ENCODE assay signal across 8 cellular contexts in genomic region chr6:117602899-117603588, GRCh38. TPM values are rescaled to one million over a fixed set of nuclear protein-coding genes. Genes with fewer than 3 reads are reported as not detected.
DNase-seq lines count a peak whose midpoint lies in the region; ATAC-seq and TF ChIP-seq lines count a peak whose summit lies in the region.

No MANE protein-coding gene starts in this region.

- H3K9ac ChIP-seq in MM.1S (ENCODE audit: low read length): peak overlapping the region; percentile 90
- H3K9ac ChIP-seq in duodenal mucosa (ENCODE audit: low read depth in 1 of 2, low read length in 2 of 2): peak overlapping the region; percentile 77 to 92
- peak overlapping the region; percentile 92 for H3K9ac ChIP-seq in neural cell (ENCODE audit: low read length)

- peaks cover 6% of the 10 kb centered on the region for H3K36me3 Mint-ChIP-seq in CD4-positive, CD25-positive, alpha-beta regulatory T cell

- peaks cover 11 to 46% (median 34%) of the 10 kb centered on the region in 4 donors for H3K4me1 Mint-ChIP-seq in CD4-positive, CD25-positive, alpha-beta regulatory T cell

- H2AFZ ChIP-seq in MM.1S (ENCODE audit: low read length) (peak overlapping the region; percentile 91), neural cell (ENCODE audit: low read depth, low read length) (peak overlapping the region; percentile 99)

- peak overlapping the region; percentile 94 to 99 (median 97) for H3K27ac Mint-ChIP-seq in CD4-positive, CD25-positive, alpha-beta regulatory T cell

- no peak for ATAC-seq in CD4-positive, CD25-positive, alpha-beta regulatory T cell (ENCODE audit: low read depth in 2 of 2)

- H3K9me2 ChIP-seq in MM.1S (replicated peaks; ENCODE audit: insufficient read depth, low read length): no peaks in the 10 kb centered on the region
- no peaks in the 10 kb centered on the region for H3K9me2 ChIP-seq in neural cell (ENCODE audit: insufficient read depth, low read length)

- no peaks in the 10 kb centered on the region for H3K9me3 Mint-ChIP-seq in CD4-positive, CD25-positive, alpha-beta regulatory T cell

- H3K27ac ChIP-seq in CD4-positive, CD25-positive, alpha-beta regulatory T cell (ENCODE audit: insufficient read depth, low read length, poor library complexity, severe bottlenecking): peak overlapping the region; percentile 82
- H3K27ac ChIP-seq in MM.1S (ENCODE audit: low read length): peak overlapping the region; percentile 86; the same call in 1 of the 2 replicates
- peak overlapping the region; percentile 83 for H3K27ac ChIP-seq in duodenal mucosa (ENCODE audit: low read depth, low read length)
- H3K27ac ChIP-seq in neural cell (ENCODE audit: low read length): peak overlapping the region; percentile 95

- peaks cover 3% of the 10 kb centered on the region for H3K27me3 ChIP-seq in CD4-positive, CD25-positive, alpha-beta regulatory T cell (ENCODE audit: control insufficient read depth, insufficient read depth, low read length)
- no peaks in the 10 kb centered on the region for H3K27me3 ChIP-seq in MM.1S (replicated peaks; ENCODE audit: insufficient read depth, low read length)
- H3K27me3 ChIP-seq in duodenal mucosa (ENCODE audit: control insufficient read depth in 1 of 2, insufficient read depth in 2 of 2, low read length in 2 of 2): no peaks in the 10 kb centered on the region
- H3K27me3 ChIP-seq in neural cell (ENCODE audit: insufficient read depth, low read depth, low read length): no peaks in the 10 kb centered on the region

- TF ChIP-seq CTCF in MM.1S (IDR thresholded peaks at IDR 0.05; ENCODE audit: low read length): no peak
- TF ChIP-seq CTCF in neural cell (IDR thresholded peaks at IDR 0.05; ENCODE audit: poor library complexity, severe bottlenecking): no peak

- H3F3A ChIP-seq in MM.1S (ENCODE audit: insufficient read depth, low read length) (peaks cover 10% of the 10 kb centered on the region), neural cell (ENCODE audit: insufficient read depth, low read length, poor library complexity, severe bottlenecking) (no peaks in the 10 kb centered on the region)

- no peak for TF ChIP-seq RAD21 in neural cell (conservative IDR thresholded peaks at IDR 0.05)

- peak overlapping the region; percentile 90 for H3K4me2 ChIP-seq in MM.1S (ENCODE audit: low read depth, low read length)
- peak overlapping the region; percentile 66 for H3K4me2 ChIP-seq in neural cell (ENCODE audit: low read length)

- H4K20me1 ChIP-seq in MM.1S (ENCODE audit: insufficient read depth, low read length) (no peaks in the 10 kb centered on the region), neural cell (ENCODE audit: insufficient read depth) (no peaks in the 10 kb centered on the region)

- no peak for TF ChIP-seq EP300 in neural cell (conservative IDR thresholded peaks at IDR 0.05; ENCODE audit: poor library complexity, severe bottlenecking)

- peaks cover 5% of the 10 kb centered on the region for H3K36me3 ChIP-seq in CD4-positive, CD25-positive, alpha-beta regulatory T cell (ENCODE audit: control insufficient read depth, insufficient read depth, low read length)
- H3K36me3 ChIP-seq in MM.1S (replicated peaks; ENCODE audit: insufficient read depth, low read length): no peaks in the 10 kb centered on the region
- peaks cover 0 to 3% of the 10 kb centered on the region in 2 donors for H3K36me3 ChIP-seq in duodenal mucosa (ENCODE audit: control insufficient read depth in 1 of 2, insufficient read depth in 2 of 2, low read length in 2 of 2)
- H3K36me3 ChIP-seq in neural cell (ENCODE audit: insufficient read depth, low read length): no peaks in the 10 kb centered on the region

- no peak for DNase-seq in CD4-positive, CD25-positive, alpha-beta regulatory T cell
- no peak for DNase-seq in MM.1S
- DNase-seq in HT-29 (ENCODE audit: low spot score): no peak
- DNase-seq in D341Med (ENCODE audit: low spot score): no peak
- DNase-seq in activated gamma-delta T cell (lab: John Stamatoyannopoulos, UW): no peak
- DNase-seq in NCI-H146 (lab: John Stamatoyannopoulos, UW): no peak

- peak overlapping the region; percentile 94 to 99 (median 99) for H3K4me3 Mint-ChIP-seq in CD4-positive, CD25-positive, alpha-beta regulatory T cell

- no peaks in the 10 kb centered on the region for H3K9me3 ChIP-seq in CD4-positive, CD25-positive, alpha-beta regulatory T cell (ENCODE audit: control insufficient read depth in 2 of 2, low read length in 2 of 2)
- H3K9me3 ChIP-seq in MM.1S (replicated peaks; ENCODE audit: insufficient read depth, low read length): no peaks in the 10 kb centered on the region
- H3K9me3 ChIP-seq in duodenal mucosa (ENCODE audit: control insufficient read depth in 1 of 2, low read length in 2 of 2): no peaks in the 10 kb centered on the region
- H3K9me3 ChIP-seq in neural cell (ENCODE audit: low read length): no peaks in the 10 kb centered on the region

- H3K4me3 ChIP-seq in CD4-positive, CD25-positive, alpha-beta regulatory T cell (ENCODE audit: low read depth, low read length): peak overlapping the region; percentile 97
- H3K4me3 ChIP-seq in MM.1S (ENCODE audit: low read length) (peak overlapping the region; percentile 96), duodenal mucosa (ENCODE audit: low read depth in 1 of 2, low read length in 2 of 2) (peak overlapping the region; percentile 97 to 98), neural cell (ENCODE audit: low read length) (peak overlapping the region; percentile 86)

- H3K27me3 Mint-ChIP-seq in CD4-positive, CD25-positive, alpha-beta regulatory T cell: peaks cover 17% of the 10 kb centered on the region

- peaks cover 36% of the 10 kb centered on the region for H3K4me1 ChIP-seq in CD4-positive, CD25-positive, alpha-beta regulatory T cell (ENCODE audit: control insufficient read depth, insufficient read depth, low read length, poor library complexity, severe bottlenecking)
- H3K4me1 ChIP-seq in MM.1S (ENCODE audit: low read length) (peaks cover 28% of the 10 kb centered on the region), duodenal mucosa (ENCODE audit: control insufficient read depth in 1 of 2, insufficient read depth in 2 of 2, low read length in 2 of 2) (peaks cover 19 to 21% of the 10 kb centered on the region in 2 donors)

- H3K79me2 ChIP-seq in MM.1S (ENCODE audit: low read length) (peaks cover 41% of the 10 kb centered on the region), neural cell (replicated peaks; ENCODE audit: insufficient read depth, low read length) (peaks cover 40% of the 10 kb centered on the region)

TF ChIP-seq in neural cell, 6 proteins besides CTCF, POLR2A, EP300 and RAD21:
- TF ChIP-seq TAF1 (IDR thresholded peaks at IDR 0.05; ENCODE audit: low read depth): no peak
- no peak for TF ChIP-seq EZH2 (IDR thresholded peaks at IDR 0.05; ENCODE audit: borderline replicate concordance, insufficient read depth, low read length, poor library complexity, severe bottlenecking)
- TF ChIP-seq SMC3 (conservative IDR thresholded peaks at IDR 0.05; ENCODE audit: poor library complexity): no peak
- no peak for TF ChIP-seq POLR2AphosphoS5 (IDR thresholded peaks at IDR 0.05)
- TF ChIP-seq REST (IDR thresholded peaks at IDR 0.05; ENCODE audit: borderline replicate concordance): no peak
- no peak for TF ChIP-seq MXI1 (conservative IDR thresholded peaks at IDR 0.05; ENCODE audit: poor library complexity, severe bottlenecking)
TF ChIP-seq in neural cell: peak in this region for 0.

RNA-seq across cellular contexts. Expression of gene GOPC, which starts 0.7 kb away (rescaled TPM):
- 20.2 TPM for total RNA-seq in CD4-positive, CD25-positive, alpha-beta regulatory T cell
- polyA plus RNA-seq in CD4-positive, CD25-positive, alpha-beta regulatory T cell: 10 to 100 TPM; 13.0 to 15.4 (median 13.9) TPM
- polyA plus RNA-seq in neural cell: 63.1 and 69.2 TPM in 2 replicates
- 84.7 and 85.9 TPM in 2 replicates for polyA minus RNA-seq in neural cell
- 8.2 and 9.5 TPM in 2 replicates for total RNA-seq in HT-29 (2014; rRNA removed; shearing (Covaris generic))
